ENCODE assay signal across 12 cellular contexts in the genomic region with DNA sequence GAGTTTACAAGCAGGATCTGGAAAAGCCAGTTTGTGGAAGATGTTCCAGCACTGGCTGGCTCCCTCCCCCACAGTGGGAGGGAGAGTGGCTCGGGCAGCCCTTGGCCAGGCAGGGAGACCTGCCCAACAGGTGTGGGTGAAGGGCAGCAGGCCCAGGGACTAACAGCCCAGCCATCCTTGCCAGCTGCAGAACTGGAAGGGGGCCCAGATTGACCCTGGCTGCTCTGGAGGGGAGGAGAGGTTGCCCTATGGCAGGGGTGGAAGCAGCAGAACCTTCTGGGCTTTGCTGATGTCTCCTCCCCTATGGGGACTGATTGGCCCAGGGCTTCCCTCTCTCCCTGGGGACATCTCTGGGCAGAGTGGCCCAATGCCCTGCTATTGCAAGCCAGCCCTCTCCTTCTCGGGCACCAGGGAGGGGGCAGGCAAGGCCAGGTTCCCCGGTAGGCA. TPM values are rescaled to one million over a fixed set of nuclear protein-coding genes. Genes with fewer than 3 reads are reported as not detected.
DNase-seq lines count a peak whose midpoint lies in the region; ATAC-seq, FAIRE-seq and TF ChIP-seq lines count a peak whose summit lies in the region.
"Had no signal": no experiment of that assay in that cellular context is flagged by ENCODE, and none has a peak within 500 bp of the region (broad histone marks: within the 10 kb centered on the region; RNA-seq: fewer than 3 reads in every experiment).

No MANE protein-coding gene starts in this region.

- no peaks in the 10 kb centered on the region for H3K9me3 Mint-ChIP-seq in stimulated activated effector memory CD8-positive, alpha-beta T cell treated with anti-CD3 and anti-CD28 coated beads, Interleukin-12 subunit alpha, Interleukin-12 subunit beta, amount 100 ng/mL, for 72 hours
- H3K9me3 Mint-ChIP-seq: activated naive CD4-positive, alpha-beta T cell treated with anti-CD3 and anti-CD28 coated beads, Interleukin-2, amount 50 U/mL, for 72 hours had no signal

- H3K36me3 Mint-ChIP-seq in stimulated activated effector memory CD8-positive, alpha-beta T cell treated with anti-CD3 and anti-CD28 coated beads, Interleukin-12 subunit alpha, Interleukin-12 subunit beta, amount 100 ng/mL, for 72 hours = peaks cover 6% of the 10 kb centered on the region
- H3K36me3 Mint-ChIP-seq: activated naive CD4-positive, alpha-beta T cell treated with anti-CD3 and anti-CD28 coated beads, Interleukin-2, amount 50 U/mL, for 72 hours had no signal

- H3K9me3 ChIP-seq in RWPE2 (ENCODE audit: severe bottlenecking) = no peaks in the 10 kb centered on the region
- no peaks in the 10 kb centered on the region for H3K9me3 ChIP-seq in hepatocyte (ENCODE audit: low read depth)

- no peak for TF ChIP-seq CTCF in RWPE2 (IDR thresholded peaks at IDR 0.05; ENCODE audit: poor library complexity, severe bottlenecking)
- no peak for TF ChIP-seq CTCF in hepatocyte (IDR thresholded peaks at IDR 0.05; ENCODE audit: poor library complexity)

- DNase-seq in RWPE2 (ENCODE audit: low spot score) = no peak
- peak; percentile 70 for DNase-seq in hepatocyte (ENCODE audit: low spot score)
- no peak for DNase-seq in stimulated activated effector memory CD8-positive, alpha-beta T cell treated with anti-CD3 and anti-CD28 coated beads, Interleukin-12 subunit alpha, Interleukin-12 subunit beta, amount 100 ng/mL, for 72 hours (ENCODE audit: low spot score in 2 of 2)
- no peak for DNase-seq in RCC 7860 (ENCODE audit: low spot score)
- DNase-seq in NCI-H2107 treated with DMSO at 0.1 percent for 48 hours (lab: John Stamatoyannopoulos, UW; ENCODE audit: unreplicated experiment) = no peak
- no peak for DNase-seq in NCI-H2171 treated with DMSO at 0.1 percent for 48 hours (lab: John Stamatoyannopoulos, UW)
- DNase-seq: NCI-H1930, nephron progenitor cell had no signal

- no peaks in the 10 kb centered on the region for H4K20me1 ChIP-seq in hepatocyte (ENCODE audit: insufficient read depth, poor library complexity, severe bottlenecking)

- H3K4me2 ChIP-seq in hepatocyte = no peak overlapping the region

- H3K36me3 ChIP-seq in RWPE2 (ENCODE audit: low read depth) = no peaks in the 10 kb centered on the region
- no peaks in the 10 kb centered on the region for H3K36me3 ChIP-seq in hepatocyte (replicated peaks; ENCODE audit: insufficient read depth, low read depth)

- ATAC-seq in RWPE2 (ENCODE audit: low read depth) (peak; percentile 62), HG03108 (IDR thresholded peaks at IDR 0.05; ENCODE audit: unreplicated experiment) (no peak)
- no peak for ATAC-seq in stimulated activated effector memory CD8-positive, alpha-beta T cell treated with anti-CD3 and anti-CD28 coated beads, Interleukin-12 subunit alpha, Interleukin-12 subunit beta, amount 100 ng/mL, for 72 hours
- ATAC-seq: activated naive CD4-positive, alpha-beta T cell treated with anti-CD3 and anti-CD28 coated beads, Interleukin-2, amount 50 U/mL, for 72 hours had no signal

- H3K4me1 ChIP-seq in RWPE2 (ENCODE audit: insufficient read depth, poor library complexity, severe bottlenecking) (peaks cover 40% of the 10 kb centered on the region), hepatocyte (ENCODE audit: insufficient read depth) (peaks cover 49% of the 10 kb centered on the region)

- TF ChIP-seq RAD21 in Ishikawa (IDR thresholded peaks at IDR 0.05; ENCODE audit: low read depth) = peak; percentile 34; the same call in 1 of the 2 replicates

- no peak overlapping the region for H2AFZ ChIP-seq in hepatocyte

- H3K27ac ChIP-seq in RWPE2 (ENCODE audit: poor library complexity, severe bottlenecking) = peak overlapping the region; percentile 56
- peak overlapping the region; percentile 83 for H3K27ac ChIP-seq in hepatocyte

- 56% methylated on average over 3 of the region's 3 CpGs for WGBS in hepatocyte (ENCODE audit: low lambda C conversion rate, missing lambda C conversion rate)

- H3K4me3 ChIP-seq in RWPE2 (ENCODE audit: severe bottlenecking) = no peak overlapping the region
- no peak overlapping the region for H3K4me3 ChIP-seq in hepatocyte

- no peak overlapping the region for H3K4me3 Mint-ChIP-seq in stimulated activated effector memory CD8-positive, alpha-beta T cell treated with anti-CD3 and anti-CD28 coated beads, Interleukin-12 subunit alpha, Interleukin-12 subunit beta, amount 100 ng/mL, for 72 hours

- H3K9me2 ChIP-seq in hepatocyte (replicated peaks; ENCODE audit: insufficient read depth) = no peaks in the 10 kb centered on the region

- TF ChIP-seq EP300 in Ishikawa (IDR thresholded peaks at IDR 0.05; ENCODE audit: borderline replicate concordance) = peak; percentile 89

- FAIRE-seq in RCC 7860 (lab: Jason Lieb, UNC) = no peak
- FAIRE-seq: TTC549 had no signal

- peak overlapping the region; percentile 57 for H3K27ac Mint-ChIP-seq in stimulated activated effector memory CD8-positive, alpha-beta T cell treated with anti-CD3 and anti-CD28 coated beads, Interleukin-12 subunit alpha, Interleukin-12 subunit beta, amount 100 ng/mL, for 72 hours

- H3K27me3 ChIP-seq in RWPE2 (ENCODE audit: insufficient read depth, poor library complexity, severe bottlenecking) (no peaks in the 10 kb centered on the region), hepatocyte (no peaks in the 10 kb centered on the region)

- H3K79me2 ChIP-seq in hepatocyte = no peaks in the 10 kb centered on the region

- H3K4me1 Mint-ChIP-seq in stimulated activated effector memory CD8-positive, alpha-beta T cell treated with anti-CD3 and anti-CD28 coated beads, Interleukin-12 subunit alpha, Interleukin-12 subunit beta, amount 100 ng/mL, for 72 hours = peaks cover 14% of the 10 kb centered on the region

TF ChIP-seq in Ishikawa, 13 proteins besides CTCF, POLR2A, EP300 and RAD21:
- TF ChIP-seq YY1 (IDR thresholded peaks at IDR 0.05; ENCODE audit: low read depth) = peak; percentile 73
- no peak; the same call in none of the 2 replicates for TF ChIP-seq ZBTB7A (IDR thresholded peaks at IDR 0.05; ENCODE audit: low read depth)
- TF ChIP-seq TEAD4 (IDR thresholded peaks at IDR 0.05) = peak; percentile 70
- peak; percentile 92 for TF ChIP-seq TCF12 (IDR thresholded peaks at IDR 0.05; ENCODE audit: low read depth)
- TF ChIP-seq NFIC (IDR thresholded peaks at IDR 0.05) = peak; percentile 92
- TF ChIP-seq, protein P1, sequence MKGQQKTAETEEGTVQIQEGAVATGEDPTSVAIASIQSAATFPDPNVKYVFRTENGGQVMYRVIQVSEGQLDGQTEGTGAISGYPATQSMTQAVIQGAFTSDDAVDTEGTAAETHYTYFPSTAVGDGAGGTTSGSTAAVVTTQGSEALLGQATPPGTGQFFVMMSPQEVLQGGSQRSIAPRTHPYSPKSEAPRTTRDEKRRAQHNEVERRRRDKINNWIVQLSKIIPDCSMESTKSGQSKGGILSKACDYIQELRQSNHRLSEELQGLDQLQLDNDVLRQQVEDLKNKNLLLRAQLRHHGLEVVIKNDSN (IDR thresholded peaks at IDR 0.05) = peak; percentile 41; the same call in 1 of the 2 replicates
- TF ChIP-seq, protein P2, sequence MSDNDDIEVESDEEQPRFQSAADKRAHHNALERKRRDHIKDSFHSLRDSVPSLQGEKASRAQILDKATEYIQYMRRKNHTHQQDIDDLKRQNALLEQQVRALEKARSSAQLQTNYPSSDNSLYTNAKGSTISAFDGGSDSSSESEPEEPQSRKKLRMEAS (IDR thresholded peaks at IDR 0.05) = peak; percentile 61
- TF ChIP-seq, protein P3, sequence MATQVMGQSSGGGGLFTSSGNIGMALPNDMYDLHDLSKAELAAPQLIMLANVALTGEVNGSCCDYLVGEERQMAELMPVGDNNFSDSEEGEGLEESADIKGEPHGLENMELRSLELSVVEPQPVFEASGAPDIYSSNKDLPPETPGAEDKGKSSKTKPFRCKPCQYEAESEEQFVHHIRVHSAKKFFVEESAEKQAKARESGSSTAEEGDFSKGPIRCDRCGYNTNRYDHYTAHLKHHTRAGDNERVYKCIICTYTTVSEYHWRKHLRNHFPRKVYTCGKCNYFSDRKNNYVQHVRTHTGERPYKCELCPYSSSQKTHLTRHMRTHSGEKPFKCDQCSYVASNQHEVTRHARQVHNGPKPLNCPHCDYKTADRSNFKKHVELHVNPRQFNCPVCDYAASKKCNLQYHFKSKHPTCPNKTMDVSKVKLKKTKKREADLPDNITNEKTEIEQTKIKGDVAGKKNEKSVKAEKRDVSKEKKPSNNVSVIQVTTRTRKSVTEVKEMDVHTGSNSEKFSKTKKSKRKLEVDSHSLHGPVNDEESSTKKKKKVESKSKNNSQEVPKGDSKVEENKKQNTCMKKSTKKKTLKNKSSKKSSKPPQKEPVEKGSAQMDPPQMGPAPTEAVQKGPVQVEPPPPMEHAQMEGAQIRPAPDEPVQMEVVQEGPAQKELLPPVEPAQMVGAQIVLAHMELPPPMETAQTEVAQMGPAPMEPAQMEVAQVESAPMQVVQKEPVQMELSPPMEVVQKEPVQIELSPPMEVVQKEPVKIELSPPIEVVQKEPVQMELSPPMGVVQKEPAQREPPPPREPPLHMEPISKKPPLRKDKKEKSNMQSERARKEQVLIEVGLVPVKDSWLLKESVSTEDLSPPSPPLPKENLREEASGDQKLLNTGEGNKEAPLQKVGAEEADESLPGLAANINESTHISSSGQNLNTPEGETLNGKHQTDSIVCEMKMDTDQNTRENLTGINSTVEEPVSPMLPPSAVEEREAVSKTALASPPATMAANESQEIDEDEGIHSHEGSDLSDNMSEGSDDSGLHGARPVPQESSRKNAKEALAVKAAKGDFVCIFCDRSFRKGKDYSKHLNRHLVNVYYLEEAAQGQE (IDR thresholded peaks at IDR 0.05; ENCODE audit: low read depth) = no peak
- TF ChIP-seq TAF1 (IDR thresholded peaks at IDR 0.05; ENCODE audit: low read depth) = no peak
- TF ChIP-seq CEBPB (IDR thresholded peaks at IDR 0.05) = peak; percentile 44; the same call in 1 of the 2 replicates
- TF ChIP-seq EGR1 (IDR thresholded peaks at IDR 0.05) = peak; percentile 61
- TF ChIP-seq FOXM1 (IDR thresholded peaks at IDR 0.05; ENCODE audit: borderline replicate concordance, low read depth) = peak; percentile 58; the same call in 1 of the 2 replicates
- TF ChIP-seq CREB1 (IDR thresholded peaks at IDR 0.05; ENCODE audit: low read depth) = no peak

RNA-seq across cellular contexts. Expression of gene IRF2BPL, which starts 20.5 kb away (rescaled TPM):
- 26.8 and 34.5 TPM in 2 replicates for total RNA-seq in hepatocyte
- 38.9 and 52.1 TPM in 2 replicates for polyA plus RNA-seq in hepatocyte
